In the genomic region with DNA sequence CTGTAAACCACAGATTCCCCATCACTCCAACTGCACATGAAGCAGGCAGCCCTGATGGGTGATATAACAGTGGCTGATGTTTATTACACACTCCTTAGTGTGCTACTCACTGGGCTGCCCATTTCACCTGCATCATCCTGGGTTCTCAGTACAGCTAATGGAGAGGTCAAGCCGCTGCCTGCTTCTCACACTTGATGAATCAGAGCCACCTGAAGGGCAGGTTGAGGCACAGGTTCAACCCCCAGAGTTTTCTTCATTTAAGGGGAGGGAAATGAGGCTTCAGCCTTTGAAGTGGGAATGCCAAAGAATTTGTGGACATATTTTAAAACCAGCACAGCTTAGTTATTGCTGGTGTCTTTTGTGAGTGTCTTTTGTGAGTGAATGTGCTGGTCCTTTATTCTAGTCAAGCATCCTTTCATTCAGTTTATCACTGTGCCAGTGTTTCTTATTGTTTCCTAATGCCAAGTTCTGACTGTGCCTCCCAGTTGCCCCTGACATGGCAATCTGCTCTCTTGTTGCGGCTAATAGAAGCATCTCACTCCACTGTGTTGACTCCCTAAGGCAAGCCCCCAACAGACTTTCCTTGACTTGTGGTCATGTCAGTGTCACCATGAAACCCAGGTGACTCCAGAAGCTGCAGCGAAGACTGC, we compare ENCODE assay signal across 23 cellular contexts.
DNase-seq lines count a peak whose midpoint lies in the region; ATAC-seq and TF ChIP-seq lines count a peak whose summit lies in the region.
"Had no signal": no experiment of that assay in that cellular context is flagged by ENCODE, and none has a peak within 500 bp of the region (broad histone marks: within the 10 kb centered on the region; RNA-seq: fewer than 3 reads in every experiment).

No MANE protein-coding gene starts in this region.

- no peaks in the 10 kb centered on the region for H3K4me1 Mint-ChIP-seq in natural killer cell treated with Interleukin-12 subunit alpha and Interleukin-12 subunit beta and Interleukin-15 and Interleukin-18, amount 100 ng/mL, for 72 hours (ENCODE audit: low read depth in 2 of 2)
- H3K4me1 Mint-ChIP-seq: CD14-positive monocyte had no signal

- TF ChIP-seq CTCF in mammary epithelial cell (conservative IDR thresholded peaks at IDR 0.05 in 1 of 2, IDR thresholded peaks at IDR 0.05 in 1 of 2; ENCODE audit: extremely low read depth in 1 of 2, insufficient read depth in 1 of 2, low read depth in 1 of 2, low read length in 2 of 2) (no peak), breast epithelium (IDR thresholded peaks at IDR 0.05) (no peak), foreskin keratinocyte (conservative IDR thresholded peaks at IDR 0.05) (no peak), uterus (IDR thresholded peaks at IDR 0.05) (no peak)

- DNase-seq in mammary epithelial cell (peak; percentile 33), breast epithelium (ENCODE audit: low spot score in 2 of 2) (no peak), foreskin keratinocyte (peak; percentile 53 to 74), pons (ENCODE audit: low spot score) (peak; percentile 86), NCI-H1092 treated with DMSO at 0.1 percent for 48 hours (lab: John Stamatoyannopoulos, UW) (no peak), uterus (no peak)
- DNase-seq in natural killer cell treated with Interleukin-12 subunit alpha and Interleukin-12 subunit beta and Interleukin-15 and Interleukin-18, amount 100 ng/mL, for 72 hours (ENCODE audit: low spot score) = no peak
- DNase-seq: BE2C, Calu3, DMS79 treated with DMSO at 0.1 percent for 48 hours, Karpas-422, NCI-H1105, NCI-H1436 treated with DMSO at 0.1 percent for 48 hours, NCI-H1930, NCI-H2107, NCI-H524 treated with DMSO at 0.1 percent for 48 hours, NCI-H774, SJCRH30 had no signal

- H3K9me3 Mint-ChIP-seq in natural killer cell treated with Interleukin-12 subunit alpha and Interleukin-12 subunit beta and Interleukin-15 and Interleukin-18, amount 100 ng/mL, for 72 hours = peaks cover 6% of the 10 kb centered on the region

- no peak overlapping the region for H2AFZ ChIP-seq in mammary epithelial cell (ENCODE audit: low read depth, low read length)

- 55% methylated on average over 3 of the region's 3 CpGs for WGBS in mammary epithelial cell (ENCODE audit: low coverage, missing lambda C conversion rate)

- TF ChIP-seq POLR2A in breast epithelium (IDR thresholded peaks at IDR 0.05) (no peak), uterus (IDR thresholded peaks at IDR 0.05) (no peak)

- H3K4me1 ChIP-seq in mammary epithelial cell (ENCODE audit: insufficient read depth, low read length) = no peaks in the 10 kb centered on the region
- H3K4me1 ChIP-seq in breast epithelium = no peaks in the 10 kb centered on the region
- H3K4me1 ChIP-seq in foreskin keratinocyte = no peaks in the 10 kb centered on the region
- H3K4me1 ChIP-seq in uterus = no peaks in the 10 kb centered on the region
- H3K4me1 ChIP-seq: BE2C, SJCRH30 had no signal

- no peaks in the 10 kb centered on the region for H4K20me1 ChIP-seq in mammary epithelial cell (ENCODE audit: insufficient read depth, low read length)

- no peak overlapping the region for H3K4me3 ChIP-seq in mammary epithelial cell (replicated peaks in 1 of 3; ENCODE audit: insufficient read depth in 1 of 3, low read depth in 2 of 3, low read length in 3 of 3)
- H3K4me3 ChIP-seq in breast epithelium = no peak overlapping the region
- H3K4me3 ChIP-seq in uterus = no peak overlapping the region
- H3K4me3 ChIP-seq: SJCRH30 had no signal

- H3K4me3 Mint-ChIP-seq in natural killer cell treated with Interleukin-12 subunit alpha and Interleukin-12 subunit beta and Interleukin-15 and Interleukin-18, amount 100 ng/mL, for 72 hours = no peak overlapping the region
- H3K4me3 Mint-ChIP-seq: CD14-positive monocyte had no signal

- no peak overlapping the region for H3K9ac ChIP-seq in mammary epithelial cell (ENCODE audit: insufficient read depth, low read length)

- CTCF ChIA-PET in mammary epithelial cell (lab: Charles Lee; ENCODE audit: low non-redundant PET) = no interaction called here

- H3K27me3 ChIP-seq in mammary epithelial cell (ENCODE audit: insufficient read depth, low read length) (no peaks in the 10 kb centered on the region), breast epithelium (no peaks in the 10 kb centered on the region), foreskin keratinocyte (no peaks in the 10 kb centered on the region), uterus (no peaks in the 10 kb centered on the region)
- H3K27me3 ChIP-seq: BE2C, SJCRH30 had no signal

- intact Hi-C loops in mammary epithelial cell (cut with micrococcal nuclease) (no loop called here), breast epithelium (cut with DNase I; ENCODE audit: low total_unique reads) (no loop called here), uterus (cut with DNase I; ENCODE audit: low total_unique reads) (no loop called here)

- no TSS peak for BruUV-seq in mammary epithelial cell (replicated peaks; lab: Mats Ljungman, UMichigan)

- dilution Hi-C loops in mammary epithelial cell (cut with HindIII; ENCODE audit: low sequenced_read_pairs) = no loop called here

- no peak overlapping the region for H3K27ac Mint-ChIP-seq in natural killer cell treated with Interleukin-12 subunit alpha and Interleukin-12 subunit beta and Interleukin-15 and Interleukin-18, amount 100 ng/mL, for 72 hours
- H3K27ac Mint-ChIP-seq: CD14-positive monocyte had no signal

- peak; percentile 62 for ATAC-seq in foreskin keratinocyte
- no peak for ATAC-seq in natural killer cell treated with Interleukin-12 subunit alpha and Interleukin-12 subunit beta and Interleukin-15 and Interleukin-18, amount 100 ng/mL, for 72 hours
- no peak for ATAC-seq in HG02623 (IDR thresholded peaks at IDR 0.05; ENCODE audit: unreplicated experiment)
- ATAC-seq: HepG2, SK-N-SH treated with all-trans-retinoic acid at 6 μM for 48 hours had no signal

- H3K9me3 ChIP-seq in mammary epithelial cell (replicated peaks; ENCODE audit: insufficient read depth, low read length) (peaks cover 7% of the 10 kb centered on the region), breast epithelium (no peaks in the 10 kb centered on the region), uterus (no peaks in the 10 kb centered on the region)
- H3K9me3 ChIP-seq: BE2C, SJCRH30 had no signal

- H3K79me2 ChIP-seq in mammary epithelial cell (ENCODE audit: insufficient read depth, low read length) = no peaks in the 10 kb centered on the region

- H3K36me3 ChIP-seq in mammary epithelial cell (ENCODE audit: insufficient read depth, low read length) (no peaks in the 10 kb centered on the region), breast epithelium (no peaks in the 10 kb centered on the region), uterus (no peaks in the 10 kb centered on the region)
- H3K36me3 ChIP-seq: BE2C, SJCRH30 had no signal

- no peak overlapping the region for H3K27ac ChIP-seq in mammary epithelial cell (ENCODE audit: insufficient read depth, low read depth, low read length)
- no peak overlapping the region for H3K27ac ChIP-seq in breast epithelium
- H3K27ac ChIP-seq in foreskin keratinocyte = no peak overlapping the region
- H3K27ac ChIP-seq in uterus = no peak overlapping the region
- H3K27ac ChIP-seq: 22Rv1, SJCRH30 had no signal

- in situ Hi-C loops in mammary epithelial cell (cut with MboI; ENCODE audit: low sequenced_read_pairs in 2 of 2) = no loop called here

- H3K36me3 Mint-ChIP-seq in natural killer cell treated with Interleukin-12 subunit alpha and Interleukin-12 subunit beta and Interleukin-15 and Interleukin-18, amount 100 ng/mL, for 72 hours = no peaks in the 10 kb centered on the region
- H3K36me3 Mint-ChIP-seq: CD14-positive monocyte had no signal

- no peak overlapping the region for H3K4me2 ChIP-seq in mammary epithelial cell (ENCODE audit: insufficient read depth, low read depth, low read length)

- no peaks in the 10 kb centered on the region for H3K27me3 Mint-ChIP-seq in natural killer cell treated with Interleukin-12 subunit alpha and Interleukin-12 subunit beta and Interleukin-15 and Interleukin-18, amount 100 ng/mL, for 72 hours

Comparison
In these comparisons a context has a peak if more than half of its experiments do, and no peak if none do; other contexts are left out.
1. DNase-seq: peak in mammary epithelial cell (single experiment), foreskin keratinocyte (2 of 2) and pons (single experiment); none in breast epithelium (0 of 2), natural killer cell treated with Interleukin-12 subunit alpha and Interleukin-12 subunit beta and Interleukin-15 and Interleukin-18, amount 100 ng/mL, for 72 hours (single experiment), NCI-H1092 treated with DMSO at 0.1 percent for 48 hours (single experiment) and uterus (0 of 2).